In the genomic region with DNA sequence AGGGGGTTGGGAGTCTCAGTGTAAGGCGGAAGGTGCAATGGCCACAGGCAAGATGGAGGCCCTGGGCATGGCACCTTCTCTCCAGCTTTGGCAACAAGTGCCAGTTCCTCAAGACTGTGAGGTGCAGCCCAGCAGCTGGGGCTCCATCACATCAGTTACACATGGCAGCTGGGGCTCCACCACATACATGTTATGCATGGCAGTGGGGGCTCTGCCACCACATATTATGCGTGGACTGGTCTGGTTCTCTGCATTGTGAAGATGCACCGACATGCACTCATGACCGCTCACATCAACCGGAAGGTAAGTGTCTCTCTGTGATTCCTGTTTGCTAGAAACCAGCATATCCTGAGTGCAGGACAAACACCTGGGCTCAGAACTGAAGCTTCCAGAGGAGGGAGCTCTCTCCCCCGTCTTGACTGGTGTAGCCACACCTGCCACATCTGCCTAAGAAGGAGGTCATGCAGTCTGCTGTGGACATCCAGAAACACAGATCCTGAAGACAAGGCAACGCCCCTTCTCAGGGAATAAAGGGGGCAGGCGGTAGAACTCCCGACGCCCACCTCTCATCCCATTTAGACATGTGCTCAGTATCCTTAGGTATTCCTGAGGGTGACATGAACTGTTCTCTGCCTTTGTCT, we compare ENCODE assay signal across 8 cellular contexts.
DNase-seq lines count a peak whose midpoint lies in the region; ATAC-seq and TF ChIP-seq lines count a peak whose summit lies in the region.

No MANE protein-coding gene starts in this region.

- peaks cover 33% of the 10 kb centered on the region for H3K4me1 Mint-ChIP-seq in mesothelial cell of epicardium
- H3K4me1 Mint-ChIP-seq in activated naive CD4-positive, alpha-beta T cell treated with anti-CD3 and anti-CD28 coated beads, Interleukin-2, amount 10 ng/mL, durations not matched to agents 7 days and 5 days = no peaks in the 10 kb centered on the region

- no peaks in the 10 kb centered on the region for H3K9me3 Mint-ChIP-seq in mesothelial cell of epicardium
- H3K9me3 Mint-ChIP-seq in activated naive CD4-positive, alpha-beta T cell treated with anti-CD3 and anti-CD28 coated beads, Interleukin-2, amount 10 ng/mL, durations not matched to agents 7 days and 5 days = no peaks in the 10 kb centered on the region

- WGBS in body of pancreas, 2 donors = 39 to 45% methylated on average over 9 to 10 of the region's 10 CpGs

- TF ChIP-seq POLR2A in body of pancreas (IDR thresholded peaks at IDR 0.05) = no peak

- TF ChIP-seq CTCF in body of pancreas (IDR thresholded peaks at IDR 0.05) (peak in 2 of 7 experiments; percentile 40 to 43), mesothelial cell of epicardium (IDR thresholded peaks at IDR 0.05; ENCODE audit: unreplicated experiment) (no peak)

- peak; percentile 43 for ATAC-seq in body of pancreas

- H3K4me3 Mint-ChIP-seq in mesothelial cell of epicardium = no peak overlapping the region
- H3K4me3 Mint-ChIP-seq in activated naive CD4-positive, alpha-beta T cell treated with anti-CD3 and anti-CD28 coated beads, Interleukin-2, amount 10 ng/mL, durations not matched to agents 7 days and 5 days = no peak overlapping the region

- no peaks in the 10 kb centered on the region for H3K36me3 Mint-ChIP-seq in mesothelial cell of epicardium
- H3K36me3 Mint-ChIP-seq in activated naive CD4-positive, alpha-beta T cell treated with anti-CD3 and anti-CD28 coated beads, Interleukin-2, amount 10 ng/mL, durations not matched to agents 7 days and 5 days = no peaks in the 10 kb centered on the region

- H3K4me3 ChIP-seq in body of pancreas = no peak overlapping the region

- H3K36me3 ChIP-seq in body of pancreas (replicated peaks in 1 of 2; ENCODE audit: insufficient read depth in 1 of 2, low read depth in 2 of 2) = no peaks in the 10 kb centered on the region

- CTCF ChIA-PET in activated naive CD4-positive, alpha-beta T cell treated with anti-CD3 and anti-CD28 coated beads, Interleukin-2, amount 10 ng/mL, durations not matched to agents 7 days and 5 days (lab: Charles Lee) = interaction anchor here (0.9 to 3.5 kb wide), 15 partner anchors 12 to 509 kb away, joined by 3 to 18 read pairs (median 4); no protein-coding TSS in a partner anchor

- H3K4me1 ChIP-seq in body of pancreas = peaks cover 21% of the 10 kb centered on the region

- H3K27me3 Mint-ChIP-seq in mesothelial cell of epicardium (ENCODE audit: low read depth) = peaks cover 2% of the 10 kb centered on the region
- peaks cover 48% of the 10 kb centered on the region for H3K27me3 Mint-ChIP-seq in activated naive CD4-positive, alpha-beta T cell treated with anti-CD3 and anti-CD28 coated beads, Interleukin-2, amount 10 ng/mL, durations not matched to agents 7 days and 5 days

- H3K27me3 ChIP-seq in body of pancreas = no peaks in the 10 kb centered on the region

- H3K9me3 ChIP-seq in body of pancreas = no peaks in the 10 kb centered on the region

- intact Hi-C loops in body of pancreas (cut with DNase I) (loop anchor here (5.0 kb wide), 1 partner anchor 165 kb away; no protein-coding TSS in a partner anchor), cardiac septum (cut with DNase I) (loop anchor here (1.0 to 5.0 kb wide), 3 partner anchors 166 to 505 kb away; no protein-coding TSS in a partner anchor)

- peak overlapping the region in 1 of 4 donors; percentile 38 for H3K27ac ChIP-seq in body of pancreas

- H3K27ac Mint-ChIP-seq in mesothelial cell of epicardium = peak overlapping the region; percentile 52
- H3K27ac Mint-ChIP-seq in activated naive CD4-positive, alpha-beta T cell treated with anti-CD3 and anti-CD28 coated beads, Interleukin-2, amount 10 ng/mL, durations not matched to agents 7 days and 5 days = no peak overlapping the region

- DNase-seq in DMS153 treated with DMSO at 0.1 percent for 48 hours (lab: John Stamatoyannopoulos, UW; ENCODE audit: unreplicated experiment) (peak; percentile 44), NAMALWA (ENCODE audit: low spot score) (peak; percentile 57), body of pancreas (peak; percentile 49 to 66 (median 55)), mesothelial cell of epicardium (ENCODE audit: low spot score in 2 of 2, unreplicated experiment in 2 of 2) (no peak), NCI-H1694 treated with DMSO at 0.1 percent for 48 hours (lab: John Stamatoyannopoulos, UW) (no peak), SK-N-DZ (ENCODE audit: low spot score) (no peak), cardiac septum (ENCODE audit: low spot score) (no peak)
- no peak for DNase-seq in activated naive CD4-positive, alpha-beta T cell treated with anti-CD3 and anti-CD28 coated beads, Interleukin-2, amount 10 ng/mL, durations not matched to agents 7 days and 5 days

Comparison
In these comparisons a context has a peak if more than half of its experiments do, and no peak if none do; other contexts are left out.
1. DNase-seq: peak in DMS153 treated with DMSO at 0.1 percent for 48 hours (single experiment), NAMALWA (single experiment) and body of pancreas (4 of 4); none in mesothelial cell of epicardium (0 of 2), NCI-H1694 treated with DMSO at 0.1 percent for 48 hours (single experiment), SK-N-DZ (single experiment), activated naive CD4-positive, alpha-beta T cell treated with anti-CD3 and anti-CD28 coated beads, Interleukin-2, amount 10 ng/mL, durations not matched to agents 7 days and 5 days (single experiment) and cardiac septum (single experiment).